In the genomic region with DNA sequence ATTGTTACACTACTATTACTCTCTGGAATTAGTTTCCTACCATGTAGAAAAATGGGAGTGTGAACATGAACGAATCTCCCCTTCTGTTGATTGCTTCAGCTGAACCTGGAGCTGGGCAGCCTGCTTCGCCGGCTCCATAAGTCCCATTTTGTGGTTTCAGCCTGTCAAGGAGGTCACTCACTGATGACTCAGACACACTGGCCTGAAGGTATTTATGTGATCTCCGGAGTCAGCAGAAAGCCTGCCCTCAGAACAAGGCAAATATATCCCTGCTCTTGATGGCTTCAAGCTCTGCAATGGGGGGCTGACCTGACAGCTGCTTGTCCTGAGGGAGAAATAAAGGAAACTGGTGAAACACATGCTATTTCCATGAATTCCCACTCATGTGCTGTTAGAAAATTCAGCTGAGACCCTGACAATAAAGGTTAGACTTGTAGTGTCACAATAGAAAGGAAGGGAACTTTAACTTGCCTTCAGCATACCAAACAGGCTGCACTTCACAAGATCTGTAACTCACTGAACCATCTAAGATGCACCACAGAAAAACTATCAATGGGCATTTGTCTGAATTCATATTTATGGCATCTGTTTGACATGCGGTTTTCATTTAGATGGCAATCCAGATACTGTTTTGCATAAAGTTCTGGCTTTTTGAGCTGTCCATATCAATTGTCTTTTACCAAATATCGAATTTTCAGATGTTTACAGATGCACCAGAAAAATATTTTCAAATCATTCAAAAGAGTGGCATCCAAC, we compare ENCODE assay signal across 13 cellular contexts.
DNase-seq lines count a peak whose midpoint lies in the region; ATAC-seq and TF ChIP-seq lines count a peak whose summit lies in the region.
"Had no signal": no experiment of that assay in that cellular context is flagged by ENCODE, and none has a peak within 500 bp of the region (broad histone marks: within the 10 kb centered on the region; RNA-seq: fewer than 3 reads in every experiment).

No MANE protein-coding gene starts in this region.

- TF ChIP-seq CTCF in Panc1 (IDR thresholded peaks at IDR 0.05) (no peak), GM10248 (IDR thresholded peaks at IDR 0.05; ENCODE audit: control extremely low read depth, extremely low read depth, low read depth, missing control alignments) (no peak)

- in situ Hi-C loops in Panc1 (cut with HindIII; ENCODE audit: low pct_unique_long_range_greater_than_20kb, low sequenced_read_pairs) = no loop called here

- H3K9me3 ChIP-seq in Panc1 (ENCODE audit: control insufficient read depth, insufficient read depth, low read depth, low read length) = no peaks in the 10 kb centered on the region
- H3K9me3 ChIP-seq: suprapubic skin had no signal

- H3K36me3 ChIP-seq in Panc1 (ENCODE audit: control insufficient read depth, insufficient read depth, low read length) (no peaks in the 10 kb centered on the region), rectal smooth muscle tissue (ENCODE audit: control insufficient read depth, insufficient read depth, low read length) (no peaks in the 10 kb centered on the region)
- H3K36me3 ChIP-seq: cardiac muscle cell, suprapubic skin had no signal

- H3K4me3 ChIP-seq in Panc1 (ENCODE audit: low read depth in 2 of 2, low read length in 2 of 2) = 0 out of 4 replicates have a peak overlapping the region, but pooled peaks of 1 of the 2 experiments have one; percentile 4
- H3K4me3 ChIP-seq in rectal smooth muscle tissue (ENCODE audit: low read length) = no peak overlapping the region
- H3K4me3 ChIP-seq: cardiac muscle cell, suprapubic skin had no signal

- DNase-seq in GM04503 (ENCODE audit: low read depth) (peak; percentile 91), Panc1 (ENCODE audit: low read depth, low spot score) (peak; percentile 61), epidermal melanocyte (ENCODE audit: insufficient read length, low spot score) (peak; percentile 36), NCI-H446 (lab: John Stamatoyannopoulos, UW) (no peak), GM10248 (ENCODE audit: extremely low spot score) (no peak), NCI-H146 treated with DMSO at 0.1 percent for 48 hours (lab: John Stamatoyannopoulos, UW; ENCODE audit: unreplicated experiment) (no peak)
- DNase-seq: activated CD4-positive, alpha-beta T cell treated with anti-CD3 and anti-CD28 coated beads for 36 hours; left cardiac atrium; NCI-H2227 treated with DMSO at 0.1 percent for 48 hours had no signal

- no peak overlapping the region for H3K9ac ChIP-seq in rectal smooth muscle tissue (ENCODE audit: low read length)

- H3K27me3 ChIP-seq in Panc1 (ENCODE audit: control insufficient read depth, insufficient read depth, low read length) (no peaks in the 10 kb centered on the region), rectal smooth muscle tissue (ENCODE audit: control insufficient read depth, insufficient read depth, low read length) (no peaks in the 10 kb centered on the region)
- H3K27me3 ChIP-seq: cardiac muscle cell, suprapubic skin had no signal

- intact Hi-C loops in Panc1 (cut with micrococcal nuclease; ENCODE audit: unreplicated experiment) = no loop called here

- ATAC-seq in Panc1 = peak; percentile 97
- ATAC-seq in GM19023 (IDR thresholded peaks at IDR 0.05; ENCODE audit: unreplicated experiment) = no peak
- ATAC-seq: activated CD4-positive, alpha-beta T cell treated with anti-CD3 and anti-CD28 coated beads for 36 hours had no signal

- POLR2A ChIA-PET in Panc1 (lab: Charles Lee) = no interaction called here
- POLR2A ChIA-PET in GM10248 (lab: Yijun Ruan, JAX) = no interaction called here

- H3K27ac ChIP-seq in Panc1 (ENCODE audit: low read length) = no peak overlapping the region
- peak overlapping the region; percentile 3 for H3K27ac ChIP-seq in rectal smooth muscle tissue (ENCODE audit: low read depth, low read length)
- H3K27ac ChIP-seq: cardiac muscle cell, suprapubic skin had no signal

- H3K4me1 ChIP-seq in Panc1 (ENCODE audit: control insufficient read depth, insufficient read depth, low read length) (peaks cover 17% of the 10 kb centered on the region), rectal smooth muscle tissue (ENCODE audit: control insufficient read depth, insufficient read depth, low read length) (peaks cover 7% of the 10 kb centered on the region)

- CTCF ChIA-PET in Panc1 (lab: Charles Lee) = no interaction called here
- CTCF ChIA-PET in GM10248 (lab: Yijun Ruan, JAX) = no interaction called here

- no TSS peak for BruUV-seq in Panc1 (replicated peaks; lab: Mats Ljungman, UMichigan)

Comparison
In these comparisons a context has a peak if more than half of its experiments do, and no peak if none do; other contexts are left out.
1. DNase-seq: peak in GM04503 (single experiment), Panc1 (single experiment) and epidermal melanocyte (single experiment); none in NCI-H446 (0 of 2), GM10248 (single experiment) and NCI-H146 treated with DMSO at 0.1 percent for 48 hours (single experiment).